1 cellular context compared by ENCODE assay signal in genomic region chr7:87152112-87152896, GRCh38.
A peak's percentile ranks its signal among the peaks of the same experiment; 100 is the strongest.
TF ChIP-seq lines count a peak whose summit lies in the region.

Gene DMTF1, plus strand, starts transcription at chr7:87152453. Its CDS starts 12,489 bp downstream, at chr7:87164942.

TF ChIP-seq in K562, 482 proteins besides CTCF, POLR2A, EP300 and RAD21 (continued from another document and continues in another):
- TF ChIP-seq GMEB1 (CRISPR knock-in tag; IDR thresholded peaks at IDR 0.05) = peak; percentile 83
- TF ChIP-seq SRF (CRISPR knock-in tag; IDR thresholded peaks at IDR 0.05) = no peak; a peak in 1 of 4 replicates
- TF ChIP-seq KDM5B (IDR thresholded peaks at IDR 0.05; ENCODE audit: insufficient replicate concordance, low read depth, low read length) = peak; percentile 81
- no peak for TF ChIP-seq TCF7L2 (IDR thresholded peaks at IDR 0.05; ENCODE audit: low read depth, low read length)
- 0 out of 2 replicates have a peak, but pooled peaks have one; percentile 36 for TF ChIP-seq ZNF740 (CRISPR knock-in tag; IDR thresholded peaks at IDR 0.05)
- TF ChIP-seq ZNF740 (tag; IDR thresholded peaks at IDR 0.05) = no peak; a peak in 1 of 4 replicates
- TF ChIP-seq ETV5 (CRISPR knock-in tag; IDR thresholded peaks at IDR 0.05; ENCODE audit: low read depth) = peak; percentile 98
- no peak; the same call in 1 of the 2 replicates for TF ChIP-seq NCOR1 (IDR thresholded peaks at IDR 0.05)
- TF ChIP-seq RBM14 (IDR thresholded peaks at IDR 0.05; ENCODE audit: borderline replicate concordance, insufficient read depth, low read depth, low read length) = no peak
- TF ChIP-seq GABPA (tag; conservative IDR thresholded peaks at IDR 0.05; ENCODE audit: low read depth) = peak; percentile 99
- no peak for TF ChIP-seq GATA2 (CRISPR knock-in tag; IDR thresholded peaks at IDR 0.05)
- peak; percentile 71 for TF ChIP-seq TEAD4 (IDR thresholded peaks at IDR 0.05; ENCODE audit: low read length)
- TF ChIP-seq TEAD4 (CRISPR knock-in tag; IDR thresholded peaks at IDR 0.05; ENCODE audit: borderline replicate concordance) = 0 out of 2 replicates have a peak, but pooled peaks have one; percentile 81
- no peak for TF ChIP-seq ZSCAN29 (IDR thresholded peaks at IDR 0.05)
- TF ChIP-seq CBX2 (IDR thresholded peaks at IDR 0.05; ENCODE audit: insufficient read depth, low read length, poor library complexity, severe bottlenecking) = no peak
- no peak for TF ChIP-seq HMBOX1 (IDR thresholded peaks at IDR 0.05)
- peak; percentile 28; the same call in 1 of the 2 replicates for TF ChIP-seq ARID3A (IDR thresholded peaks at IDR 0.05; ENCODE audit: borderline replicate concordance, low read depth, low read length)
- TF ChIP-seq ZNF224 (CRISPR knock-in tag; IDR thresholded peaks at IDR 0.05) = no peak
- peak; percentile 87 for TF ChIP-seq AFF4 (CRISPR knock-in tag; IDR thresholded peaks at IDR 0.05)
- peak; percentile 62; the same call in 1 of the 2 replicates for TF ChIP-seq GATAD2B (IDR thresholded peaks at IDR 0.05; ENCODE audit: borderline replicate concordance)
- 0 out of 2 replicates have a peak, but pooled peaks have one; percentile 26 for TF ChIP-seq CBFA2T2 (conservative IDR thresholded peaks at IDR 0.05)
- TF ChIP-seq ILF3 (IDR thresholded peaks at IDR 0.05; ENCODE audit: borderline replicate concordance) = 0 out of 2 replicates have a peak, but pooled peaks have one; percentile 63
- TF ChIP-seq ZNF23 (CRISPR knock-in tag; IDR thresholded peaks at IDR 0.05) = no peak
- peak; percentile 60 for TF ChIP-seq JUNB (CRISPR knock-in tag; conservative IDR thresholded peaks at IDR 0.05)
- no peak for TF ChIP-seq ZNF277 (CRISPR knock-in tag; IDR thresholded peaks at IDR 0.05; ENCODE audit: borderline replicate concordance)
- peak; percentile 66; the same call in 1 of the 2 replicates for TF ChIP-seq ZFP91 (CRISPR knock-in tag; IDR thresholded peaks at IDR 0.05)
- TF ChIP-seq FOXK2 (conservative IDR thresholded peaks at IDR 0.05 in 1 of 2, IDR thresholded peaks at IDR 0.05 in 1 of 2; ENCODE audit: low read depth in 2 of 2) = peak; percentile 53 to 81
- peak; percentile 75; the same call in 1 of the 2 replicates for TF ChIP-seq ZHX1 (conservative IDR thresholded peaks at IDR 0.05; ENCODE audit: low read length)
- no peak for TF ChIP-seq NR0B1 (IDR thresholded peaks at IDR 0.05; ENCODE audit: partially characterized antibody)
- TF ChIP-seq MCM5 (IDR thresholded peaks at IDR 0.05; ENCODE audit: low read depth) = no peak
- no peak for TF ChIP-seq XRCC4 (IDR thresholded peaks at IDR 0.05; ENCODE audit: extremely low read depth, insufficient read depth, insufficient read length)
- peak; percentile 49; the same call in 1 of the 2 replicates for TF ChIP-seq ZNF395 (CRISPR knock-in tag; IDR thresholded peaks at IDR 0.05)
- TF ChIP-seq FIP1L1 (IDR thresholded peaks at IDR 0.05; ENCODE audit: low read depth, low read length, poor library complexity, severe bottlenecking) = peak; percentile 80
- peak; percentile 60 for TF ChIP-seq HCFC1 (IDR thresholded peaks at IDR 0.05; ENCODE audit: low read depth, low read length)
- TF ChIP-seq STAG1 (CRISPR knock-in tag; IDR thresholded peaks at IDR 0.05; ENCODE audit: borderline replicate concordance) = no peak
- TF ChIP-seq MIER1 (IDR thresholded peaks at IDR 0.05; ENCODE audit: low read depth) = peak; percentile 46; the same call in 1 of the 2 replicates
- no peak for TF ChIP-seq FOXA1 (IDR thresholded peaks at IDR 0.05; ENCODE audit: borderline replicate concordance)
- TF ChIP-seq MEF2D (tag; conservative IDR thresholded peaks at IDR 0.05; ENCODE audit: low read depth) = no peak
- peak; percentile 66; the same call in 1 of the 2 replicates for TF ChIP-seq DMBX1 (CRISPR knock-in tag; IDR thresholded peaks at IDR 0.05; ENCODE audit: borderline replicate concordance)
- no peak; the same call in 1 of the 2 replicates for TF ChIP-seq MYBL2 (IDR thresholded peaks at IDR 0.05; ENCODE audit: low read depth)
- no peak for TF ChIP-seq MYBL2 (CRISPR knock-in tag; IDR thresholded peaks at IDR 0.05; ENCODE audit: borderline replicate concordance)
